In genomic region chrX:115499112-115499805, GRCh38 we compare ENCODE assay signal across 13 cellular contexts.
DNase-seq lines count a peak whose midpoint lies in the region; ATAC-seq and TF ChIP-seq lines count a peak whose summit lies in the region.
"Had no signal": no experiment of that assay in that cellular context is flagged by ENCODE, and none has a peak within 500 bp of the region (broad histone marks: within the 10 kb centered on the region; RNA-seq: fewer than 3 reads in every experiment).

No MANE protein-coding gene starts in this region.

- TF ChIP-seq CTCF in GM20000 (IDR thresholded peaks at IDR 0.05; ENCODE audit: extremely low read depth, missing control alignments) = no peak
- no peak for TF ChIP-seq CTCF in fibroblast of lung (conservative IDR thresholded peaks at IDR 0.05 in 1 of 2, IDR thresholded peaks at IDR 0.05 in 1 of 2; ENCODE audit: low read depth in 1 of 2, low read length in 2 of 2)
- TF ChIP-seq CTCF in osteocyte (IDR thresholded peaks at IDR 0.05) = no peak

- H3K9ac ChIP-seq in fibroblast of lung (ENCODE audit: insufficient read depth, low read length) = no peak overlapping the region

- no peaks in the 10 kb centered on the region for H3K9me3 Mint-ChIP-seq in osteocyte (ENCODE audit: unreplicated experiment)
- H3K9me3 Mint-ChIP-seq in activated CD4-positive, alpha-beta T cell treated with anti-CD3 and anti-CD28 coated beads, Interleukin-2, amount 10 ng/mL, durations not matched to agents 24 days and 14 days = no peaks in the 10 kb centered on the region
- H3K9me3 Mint-ChIP-seq: stimulated activated naive B cell treated with anti-CD40 and anti-IgM and Interleukin-4, amounts not matched to agents 10 μg/mL and 1 μg/mL and 100 μg/mL, for 72 hours had no signal

- intact Hi-C loops in activated CD4-positive, alpha-beta T cell treated with anti-CD3 and anti-CD28 coated beads, Interleukin-2, amount 10 ng/mL, durations not matched to agents 24 days and 14 days (cut with micrococcal nuclease) = no loop called here

- H3K4me1 ChIP-seq in fibroblast of lung (ENCODE audit: control insufficient read depth, extremely low read depth, insufficient read depth, low read length) = no peaks in the 10 kb centered on the region

- no peaks in the 10 kb centered on the region for H3K27me3 Mint-ChIP-seq in osteocyte (ENCODE audit: unreplicated experiment)
- H3K27me3 Mint-ChIP-seq in activated CD4-positive, alpha-beta T cell treated with anti-CD3 and anti-CD28 coated beads, Interleukin-2, amount 10 ng/mL, durations not matched to agents 24 days and 14 days = no peaks in the 10 kb centered on the region
- H3K27me3 Mint-ChIP-seq: stimulated activated naive B cell treated with anti-CD40 and anti-IgM and Interleukin-4, amounts not matched to agents 10 μg/mL and 1 μg/mL and 100 μg/mL, for 72 hours had no signal

- no peaks in the 10 kb centered on the region for H3K27me3 ChIP-seq in fibroblast of lung (ENCODE audit: control insufficient read depth, insufficient read depth, low read length)

- peak overlapping the region; percentile 36 for H3K4me3 Mint-ChIP-seq in osteocyte (ENCODE audit: unreplicated experiment)
- no peak overlapping the region for H3K4me3 Mint-ChIP-seq in activated CD4-positive, alpha-beta T cell treated with anti-CD3 and anti-CD28 coated beads, Interleukin-2, amount 10 ng/mL, durations not matched to agents 24 days and 14 days
- H3K4me3 Mint-ChIP-seq: stimulated activated naive B cell treated with anti-CD40 and anti-IgM and Interleukin-4, amounts not matched to agents 10 μg/mL and 1 μg/mL and 100 μg/mL, for 72 hours had no signal

- H3K36me3 ChIP-seq in fibroblast of lung (ENCODE audit: control insufficient read depth, insufficient read depth, low read length) = no peaks in the 10 kb centered on the region

- peak overlapping the region; percentile 69 for H2AFZ ChIP-seq in fibroblast of lung (ENCODE audit: low read length)

- peaks cover 1% of the 10 kb centered on the region for H3K36me3 Mint-ChIP-seq in osteocyte (ENCODE audit: unreplicated experiment)
- H3K36me3 Mint-ChIP-seq in activated CD4-positive, alpha-beta T cell treated with anti-CD3 and anti-CD28 coated beads, Interleukin-2, amount 10 ng/mL, durations not matched to agents 24 days and 14 days (ENCODE audit: low read depth) = no peaks in the 10 kb centered on the region
- H3K36me3 Mint-ChIP-seq: stimulated activated naive B cell treated with anti-CD40 and anti-IgM and Interleukin-4, amounts not matched to agents 10 μg/mL and 1 μg/mL and 100 μg/mL, for 72 hours had no signal

- DNase-seq in GM20000 (ENCODE audit: low spot score) (peak; percentile 3), NCI-H524 treated with DMSO at 0.1 percent for 48 hours (lab: John Stamatoyannopoulos, UW) (peak; percentile 79), fibroblast of lung (ENCODE audit: low read depth in 2 of 2) (no peak), osteocyte (ENCODE audit: extremely low spot score, unreplicated experiment) (no peak), NCI-H526 treated with DMSO at 0.1 percent for 48 hours (lab: John Stamatoyannopoulos, UW) (no peak), COR-L47 (lab: John Stamatoyannopoulos, UW) (no peak)
- no peak for DNase-seq in activated CD4-positive, alpha-beta T cell treated with anti-CD3 and anti-CD28 coated beads, Interleukin-2, amount 10 ng/mL, durations not matched to agents 24 days and 14 days
- DNase-seq: activated T-cell treated with anti-CD3 and anti-CD28 coated beads, Interleukin-2, amount 50 U/mL, for 48 hours; Caco-2; NCI-H1092; PC-3; stimulated activated naive B cell treated with anti-CD40 and anti-IgM and Interleukin-4, amounts not matched to agents 10 μg/mL and 1 μg/mL and 100 μg/mL, for 72 hours had no signal

- no peak overlapping the region for H3K4me3 ChIP-seq in fibroblast of lung (replicated peaks in 1 of 4; ENCODE audit: control extremely low read depth in 1 of 4, insufficient read depth in 1 of 4, low read depth in 3 of 4, low read length in 4 of 4)

- no peaks in the 10 kb centered on the region for H4K20me1 ChIP-seq in fibroblast of lung (ENCODE audit: control insufficient read depth, extremely low read depth, insufficient read depth, low read length)

- H3K27ac Mint-ChIP-seq in osteocyte (ENCODE audit: unreplicated experiment) = peak overlapping the region; percentile 87
- H3K27ac Mint-ChIP-seq in activated CD4-positive, alpha-beta T cell treated with anti-CD3 and anti-CD28 coated beads, Interleukin-2, amount 10 ng/mL, durations not matched to agents 24 days and 14 days = no peak overlapping the region
- H3K27ac Mint-ChIP-seq: stimulated activated naive B cell treated with anti-CD40 and anti-IgM and Interleukin-4, amounts not matched to agents 10 μg/mL and 1 μg/mL and 100 μg/mL, for 72 hours had no signal

- no peak for ATAC-seq in HG02970 (IDR thresholded peaks at IDR 0.05; ENCODE audit: low FRiP score, unreplicated experiment)
- ATAC-seq: PC-3; stimulated activated naive B cell treated with anti-CD40 and anti-IgM and Interleukin-4, amounts not matched to agents 10 μg/mL and 1 μg/mL and 100 μg/mL, for 72 hours had no signal

- no peak overlapping the region for H3K27ac ChIP-seq in fibroblast of lung (ENCODE audit: insufficient read depth, low read length)

- no peaks in the 10 kb centered on the region for H3K79me2 ChIP-seq in fibroblast of lung (ENCODE audit: control insufficient read depth, insufficient read depth, low read length)

- no peak overlapping the region for H3K4me2 ChIP-seq in fibroblast of lung (ENCODE audit: extremely low read depth, insufficient read depth, low read length)

- H3K9me3 ChIP-seq in fibroblast of lung (ENCODE audit: control insufficient read depth, insufficient read depth, low read depth, low read length) = no peaks in the 10 kb centered on the region
- H3K9me3 ChIP-seq: Caco-2 had no signal

- peaks cover 25% of the 10 kb centered on the region for H3K4me1 Mint-ChIP-seq in osteocyte (ENCODE audit: unreplicated experiment)
- no peaks in the 10 kb centered on the region for H3K4me1 Mint-ChIP-seq in activated CD4-positive, alpha-beta T cell treated with anti-CD3 and anti-CD28 coated beads, Interleukin-2, amount 10 ng/mL, durations not matched to agents 24 days and 14 days

Comparison
In these comparisons a context has a peak if more than half of its experiments do, and no peak if none do; other contexts are left out.
1. DNase-seq: peak in GM20000 (single experiment) and NCI-H524 treated with DMSO at 0.1 percent for 48 hours (single experiment); none in fibroblast of lung (0 of 2), osteocyte (single experiment), activated CD4-positive, alpha-beta T cell treated with anti-CD3 and anti-CD28 coated beads, Interleukin-2, amount 10 ng/mL, durations not matched to agents 24 days and 14 days (single experiment), NCI-H526 treated with DMSO at 0.1 percent for 48 hours (single experiment) and COR-L47 (single experiment).